In genomic region chr11:97069160-97069559, GRCh38 we compare ENCODE assay signal across 29 cellular contexts.
"Had no signal": no experiment of that assay in that cellular context is flagged by ENCODE, and none has a peak within 500 bp of the region (broad histone marks: within the 10 kb centered on the region; RNA-seq: fewer than 3 reads in every experiment).

No MANE protein-coding gene starts in this region.

- H3K4me3 ChIP-seq: colonic mucosa, coronary artery, dorsolateral prefrontal cortex, esophagus muscularis mucosa, esophagus squamous epithelium, gastrocnemius medialis, gastroesophageal sphincter, heart left ventricle, heart right ventricle, hepatocyte had no signal

- H3K79me2 ChIP-seq: hepatocyte had no signal

- H3K27ac ChIP-seq: colonic mucosa, coronary artery, dorsolateral prefrontal cortex, epithelial cell of prostate, esophagus muscularis mucosa, esophagus squamous epithelium, foreskin keratinocyte, gastrocnemius medialis, gastroesophageal sphincter, heart left ventricle, heart right ventricle, hepatocyte had no signal

- H3K4me2 ChIP-seq: hepatocyte had no signal

- H2AFZ ChIP-seq: hepatocyte had no signal

- H3K27me3 Mint-ChIP-seq: dendritic cell treated with granulocyte-macrophage colony-stimulating factor and Interleukin-4, amounts not matched to agents 40 ng/mL and 50 ng/mL, for 4 days; effector memory CD8-positive, alpha-beta T cell had no signal

- FAIRE-seq: endometrium, endothelial cell of umbilical vein, frontal cortex had no signal

- H3K4me1 ChIP-seq: colonic mucosa, esophagus muscularis mucosa, esophagus squamous epithelium, foreskin keratinocyte, gastrocnemius medialis, gastroesophageal sphincter, heart left ventricle, heart right ventricle had no signal

- H3K4me3 Mint-ChIP-seq: dendritic cell treated with granulocyte-macrophage colony-stimulating factor and Interleukin-4, amounts not matched to agents 40 ng/mL and 50 ng/mL, for 4 days; effector memory CD8-positive, alpha-beta T cell; endodermal cell had no signal

- H3K36me3 ChIP-seq: colonic mucosa, esophagus muscularis mucosa, esophagus squamous epithelium, gastrocnemius medialis, gastroesophageal sphincter, heart left ventricle, heart right ventricle had no signal

- DNase-seq: colonic mucosa; cortex of kidney; dermis blood vessel endothelial cell; dorsolateral prefrontal cortex; effector CD4-positive, alpha-beta T cell; effector CD8-positive, alpha-beta T cell; effector memory CD4-positive, alpha-beta T cell; effector memory CD8-positive, alpha-beta T cell; endodermal cell; erythroblast; esophagus squamous epithelium; foreskin fibroblast; foreskin keratinocyte; foreskin melanocyte; gastrocnemius medialis; glutamatergic neuron; head of caudate nucleus; heart left ventricle; heart right ventricle had no signal

- H3K27me3 ChIP-seq: colonic mucosa, dorsolateral prefrontal cortex, esophagus muscularis mucosa, esophagus squamous epithelium, foreskin keratinocyte, gastrocnemius medialis, gastroesophageal sphincter, heart left ventricle, heart right ventricle, hepatocyte had no signal

- ATAC-seq: effector memory CD8-positive, alpha-beta T cell; esophagus mucosa; foreskin keratinocyte; gastrocnemius medialis; gastroesophageal sphincter; heart left ventricle; heart right ventricle had no signal

- H3K9me3 ChIP-seq: colonic mucosa had no signal

- H3K4me1 Mint-ChIP-seq: endodermal cell had no signal

- H3K27ac Mint-ChIP-seq: dendritic cell treated with granulocyte-macrophage colony-stimulating factor and Interleukin-4, amounts not matched to agents 40 ng/mL and 50 ng/mL, for 4 days; effector memory CD8-positive, alpha-beta T cell; endodermal cell had no signal
